In the genomic region with DNA sequence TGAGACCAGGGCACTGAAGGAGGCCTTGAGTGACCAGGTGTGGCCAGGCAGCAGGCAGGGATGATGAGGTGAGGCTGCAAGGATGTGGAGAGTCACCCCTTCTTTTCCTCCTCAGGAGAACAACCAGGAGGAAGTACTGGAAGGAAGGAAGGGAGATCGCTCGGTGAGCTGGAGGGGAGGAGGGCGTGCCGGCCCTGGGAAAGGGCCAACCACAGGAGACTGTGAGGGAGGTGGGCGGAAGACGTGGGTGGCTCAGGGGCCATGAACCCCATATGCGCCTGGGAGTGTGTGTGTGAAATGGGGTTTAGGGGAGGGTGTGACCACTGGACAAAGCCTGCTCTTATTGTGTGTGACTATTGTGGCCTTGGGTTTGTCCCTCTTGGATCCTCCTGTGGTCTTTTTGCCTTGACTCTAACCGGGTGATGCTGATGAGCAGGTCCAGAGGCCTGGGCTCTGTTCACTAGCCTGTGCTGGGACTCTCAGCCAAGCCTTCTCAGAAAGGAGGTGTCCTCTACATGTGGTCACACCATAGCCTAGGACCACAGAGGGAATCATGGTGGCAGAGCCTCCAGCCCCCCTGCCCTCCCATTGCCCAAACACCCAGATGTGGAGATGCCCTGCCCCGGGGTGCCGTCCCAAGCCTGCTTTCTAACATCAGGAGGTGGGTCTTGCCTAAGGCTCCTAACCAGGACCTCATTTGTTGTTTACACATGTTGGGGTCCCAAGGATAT, we compare ENCODE assay signal across 13 cellular contexts.
"Had no signal": no experiment of that assay in that cellular context is flagged by ENCODE, and none has a peak within 500 bp of the region (broad histone marks: within the 10 kb centered on the region; RNA-seq: fewer than 3 reads in every experiment).

No MANE protein-coding gene starts in this region.

- H3K4me3 ChIP-seq: breast epithelium, skin epidermis, uterus had no signal

- DNase-seq: activated CD4-positive, alpha-beta memory T cell treated with anti-CD3 and anti-CD28 coated beads for 36 hours; activated naive CD8-positive, alpha-beta T cell treated with anti-CD3 and anti-CD28 coated beads, Interleukin-2, amount 10 ng/mL, durations not matched to agents 7 days and 5 days; activated T-cell treated with anti-CD3 and anti-CD28 coated beads, Interleukin-2, amount 50 U/mL, for 72 hours; mammary epithelial cell; naive thymus-derived CD4-positive, alpha-beta T cell; right cardiac atrium; T-helper 1 cell; uterus; WERI-Rb-1 had no signal

- H3K4me3 Mint-ChIP-seq: activated CD4-positive, alpha-beta memory T cell treated with anti-CD3 and anti-CD28 coated beads for 36 hours; activated naive CD8-positive, alpha-beta T cell treated with anti-CD3 and anti-CD28 coated beads, Interleukin-2, amount 10 ng/mL, durations not matched to agents 7 days and 5 days; activated T-cell treated with anti-CD3 and anti-CD28 coated beads, Interleukin-2, amount 50 U/mL, for 72 hours; naive thymus-derived CD4-positive, alpha-beta T cell; stimulated activated naive CD8-positive, alpha-beta T cell treated with anti-CD3 and anti-CD28 coated beads, Interleukin-15, Interleukin-2, amounts not matched to agents 100 ng/mL and 50 ng/mL, for 24 hours had no signal

- H3K9me3 Mint-ChIP-seq: activated CD4-positive, alpha-beta memory T cell treated with anti-CD3 and anti-CD28 coated beads for 36 hours; activated naive CD8-positive, alpha-beta T cell treated with anti-CD3 and anti-CD28 coated beads, Interleukin-2, amount 10 ng/mL, durations not matched to agents 7 days and 5 days; activated T-cell treated with anti-CD3 and anti-CD28 coated beads, Interleukin-2, amount 50 U/mL, for 72 hours; stimulated activated naive CD8-positive, alpha-beta T cell treated with anti-CD3 and anti-CD28 coated beads, Interleukin-15, Interleukin-2, amounts not matched to agents 100 ng/mL and 50 ng/mL, for 24 hours had no signal

- H3K4me1 ChIP-seq: breast epithelium, uterus had no signal

- H3K27ac ChIP-seq: breast epithelium, skin epidermis, uterus, WERI-Rb-1 had no signal

- H3K27ac Mint-ChIP-seq: activated CD4-positive, alpha-beta memory T cell treated with anti-CD3 and anti-CD28 coated beads for 36 hours; activated naive CD8-positive, alpha-beta T cell treated with anti-CD3 and anti-CD28 coated beads, Interleukin-2, amount 10 ng/mL, durations not matched to agents 7 days and 5 days; activated T-cell treated with anti-CD3 and anti-CD28 coated beads, Interleukin-2, amount 50 U/mL, for 72 hours; naive thymus-derived CD4-positive, alpha-beta T cell; progenitor cell of endocrine pancreas; stimulated activated naive CD8-positive, alpha-beta T cell treated with anti-CD3 and anti-CD28 coated beads, Interleukin-15, Interleukin-2, amounts not matched to agents 100 ng/mL and 50 ng/mL, for 24 hours had no signal

- H3K36me3 Mint-ChIP-seq: activated CD4-positive, alpha-beta memory T cell treated with anti-CD3 and anti-CD28 coated beads for 36 hours; activated naive CD8-positive, alpha-beta T cell treated with anti-CD3 and anti-CD28 coated beads, Interleukin-2, amount 10 ng/mL, durations not matched to agents 7 days and 5 days had no signal

- H3K4me1 Mint-ChIP-seq: activated naive CD8-positive, alpha-beta T cell treated with anti-CD3 and anti-CD28 coated beads, Interleukin-2, amount 10 ng/mL, durations not matched to agents 7 days and 5 days; naive thymus-derived CD4-positive, alpha-beta T cell had no signal

- H3K27me3 ChIP-seq: breast epithelium, uterus had no signal

- H3K36me3 ChIP-seq: breast epithelium, uterus, WERI-Rb-1 had no signal

- H3K9me3 ChIP-seq: breast epithelium, uterus had no signal
